ENCODE assay signal across 19 cellular contexts in the genomic region with DNA sequence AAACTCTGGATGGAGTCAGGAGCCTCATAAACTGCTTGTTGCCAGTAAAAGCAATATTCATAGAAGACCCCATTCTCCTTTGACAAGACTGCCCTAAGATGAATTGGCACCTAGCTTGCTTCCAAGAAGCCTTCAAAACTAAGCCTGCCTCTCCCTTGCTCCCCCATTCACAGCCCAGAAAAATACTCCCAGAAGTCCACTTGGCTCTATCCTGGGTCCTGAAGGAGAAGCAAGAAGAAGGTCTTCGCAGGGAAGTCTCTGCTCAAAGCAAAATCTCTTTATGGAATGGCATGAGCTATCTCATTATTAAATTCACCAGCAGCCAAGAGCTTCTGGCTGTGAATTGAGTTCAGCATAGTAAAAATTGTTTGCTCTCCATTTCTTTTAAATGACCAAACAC.
"Had no signal": no experiment of that assay in that cellular context is flagged by ENCODE, and none has a peak within 500 bp of the region (broad histone marks: within the 10 kb centered on the region; RNA-seq: fewer than 3 reads in every experiment).

No MANE protein-coding gene starts in this region.

- DNase-seq: natural killer cell; occipital lobe; ovary; posterior cingulate gyrus; psoas muscle; right cardiac atrium; right lobe of liver; sigmoid colon; small intestine; stimulated activated CD4-positive, alpha-beta T cell treated with anti-CD3 and anti-CD28 coated beads, Interleukin-15, amount 100 ng/mL, for 24 hours; stimulated activated CD4-positive, alpha-beta T cell treated with anti-CD3 and anti-CD28 coated beads, Interleukin-2, amount 100 ng/mL, for 24 hours; stimulated activated CD4-positive, alpha-beta T cell treated with anti-CD3 and anti-CD28 coated beads, Interleukin-2, amount 100 ng/mL, for 48 hours; stimulated activated CD4-positive, alpha-beta T cell treated with anti-CD3 and anti-CD28 coated beads, Interleukin-4, amount 100 ng/mL, for 24 hours; stimulated activated naive B cell treated with anti-CD40 and anti-IgM and Interleukin-4, amounts not matched to agents 10 μg/mL and 1 μg/mL and 100 μg/mL, for 72 hours; stimulated activated naive CD4-positive, alpha-beta T cell treated with Interleukin-2 at 50 U/mL for 16 hours; stomach; thyroid gland; trophoblast cell; upper lobe of left lung had no signal
